Comparison of ENCODE assay signal across 8 cellular contexts in the genomic region with DNA sequence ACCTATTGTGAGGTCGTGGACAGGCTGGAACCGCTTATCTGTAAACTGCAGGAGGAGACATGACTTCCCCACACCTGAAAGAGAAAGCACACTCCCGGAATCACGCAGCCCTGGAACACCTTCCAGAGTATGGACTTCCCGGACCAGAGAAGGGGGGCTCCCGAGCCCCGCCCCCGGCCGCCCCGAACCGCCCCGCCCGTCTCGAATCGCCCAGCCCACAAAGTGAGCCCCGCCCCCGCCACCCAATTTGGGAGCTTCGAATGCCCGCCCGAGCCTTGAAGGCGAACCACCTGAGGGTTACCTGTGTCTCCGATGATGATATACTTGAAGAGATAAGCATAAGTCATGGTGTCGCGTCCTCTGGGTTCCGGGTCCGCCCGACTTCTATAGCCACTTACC. TPM values are rescaled to one million over a fixed set of nuclear protein-coding genes. Genes with fewer than 3 reads are reported as not detected.
A peak's percentile ranks its signal among the peaks of the same experiment; 100 is the strongest.
DNase-seq lines count a peak whose midpoint lies in the region; ATAC-seq and TF ChIP-seq lines count a peak whose summit lies in the region.

No MANE protein-coding gene starts in this region.

- H3K27me3 ChIP-seq in mammary epithelial cell (ENCODE audit: insufficient read depth, low read length) (no peaks in the 10 kb centered on the region), layer of hippocampus (ENCODE audit: control insufficient read depth, insufficient read depth, low read length) (no peaks in the 10 kb centered on the region)

- H3K36me3 ChIP-seq in mammary epithelial cell (ENCODE audit: insufficient read depth, low read length) = peaks cover 2% of the 10 kb centered on the region

- DNase-seq in NCI-H345 (lab: John Stamatoyannopoulos, UW) = peak; percentile 92
- DNase-seq in NCI-H345 treated with DMSO at 0.1 percent for 48 hours (lab: John Stamatoyannopoulos, UW; ENCODE audit: unreplicated experiment) = no peak
- DNase-seq in T follicular helper cell (ENCODE audit: low read depth) = peak; percentile 84
- DNase-seq in mammary epithelial cell = peak; percentile 87
- DNase-seq in stimulated activated CD4-positive, alpha-beta T cell treated with anti-CD3 and anti-CD28 coated beads, Interleukin-4, amount 100 ng/mL, for 1 hour = peak; percentile 83

- dilution Hi-C loops in mammary epithelial cell (cut with HindIII; ENCODE audit: low sequenced_read_pairs) = no loop called here

- BruUV-seq in mammary epithelial cell (replicated peaks; lab: Mats Ljungman, UMichigan) = no TSS peak

- peaks cover 49% of the 10 kb centered on the region for H3K79me2 ChIP-seq in mammary epithelial cell (ENCODE audit: insufficient read depth, low read length)

- peak overlapping the region; percentile 84 for H3K4me2 ChIP-seq in mammary epithelial cell (ENCODE audit: insufficient read depth, low read depth, low read length)

- peak overlapping the region; percentile 83 for H3K27ac ChIP-seq in mammary epithelial cell (ENCODE audit: insufficient read depth, low read depth, low read length)
- peak overlapping the region; percentile 89 for H3K27ac ChIP-seq in layer of hippocampus (ENCODE audit: low read depth, low read length)

- H3K4me3 ChIP-seq in mammary epithelial cell (replicated peaks in 1 of 3; ENCODE audit: insufficient read depth in 1 of 3, low read depth in 2 of 3, low read length in 3 of 3) = peak overlapping the region; percentile 74 to 86 (median 77)

- no CpG with 5 or more reads among the region's 27 CpGs for WGBS in mammary epithelial cell (ENCODE audit: low coverage, missing lambda C conversion rate)

- H3K4me1 ChIP-seq in mammary epithelial cell (ENCODE audit: insufficient read depth, low read length) = peaks cover 5% of the 10 kb centered on the region

- ATAC-seq in HG03095 (IDR thresholded peaks at IDR 0.05; ENCODE audit: unreplicated experiment) = peak; percentile 27
- ATAC-seq in GM21576 (IDR thresholded peaks at IDR 0.05; ENCODE audit: unreplicated experiment) = no peak

- in situ Hi-C loops in mammary epithelial cell (cut with MboI; ENCODE audit: low sequenced_read_pairs in 2 of 2) = no loop called here

- TF ChIP-seq CTCF in mammary epithelial cell (conservative IDR thresholded peaks at IDR 0.05 in 1 of 2, IDR thresholded peaks at IDR 0.05 in 1 of 2; ENCODE audit: extremely low read depth in 1 of 2, insufficient read depth in 1 of 2, low read depth in 1 of 2, low read length in 2 of 2) = no peak

- H3K9ac ChIP-seq in mammary epithelial cell (ENCODE audit: insufficient read depth, low read length) = peak overlapping the region; percentile 90

- H4K20me1 ChIP-seq in mammary epithelial cell (ENCODE audit: insufficient read depth, low read length) = no peaks in the 10 kb centered on the region

- peak overlapping the region; percentile 87 for H2AFZ ChIP-seq in mammary epithelial cell (ENCODE audit: low read depth, low read length)

- H3K9me3 ChIP-seq in mammary epithelial cell (replicated peaks; ENCODE audit: insufficient read depth, low read length) = no peaks in the 10 kb centered on the region

- CTCF ChIA-PET in mammary epithelial cell (lab: Charles Lee; ENCODE audit: low non-redundant PET) = interaction anchor here (0.6 to 1.0 kb wide), 3 partner anchors 21 to 34 kb away, joined by 3 to 5 read pairs (median 3); a partner anchor contains a TSS

- intact Hi-C loops in mammary epithelial cell (cut with micrococcal nuclease) = loop anchor here (1.0 to 5.0 kb wide), 4 partner anchors 20 to 94 kb away; a partner anchor contains a TSS

RNA-seq across cellular contexts. Expression of a gene that starts 0.2 kb away (rescaled TPM):
- 10 to 100 TPM; 17.6 to 21.8 TPM for total RNA-seq in mammary epithelial cell
- 8.0 TPM for polyA plus RNA-seq in mammary epithelial cell
- polyA minus RNA-seq in mammary epithelial cell = 7.1 TPM

RNA-seq across cellular contexts. Expression of a gene that starts 0.5 kb away (rescaled TPM):
- total RNA-seq in mammary epithelial cell = 10 to 100 TPM; 37.7 to 75.8 TPM
- 82.6 TPM for polyA plus RNA-seq in mammary epithelial cell
- polyA minus RNA-seq in mammary epithelial cell = 30.0 TPM

RNA-seq across cellular contexts. Expression of a gene that starts 20.6 kb away (rescaled TPM):
- total RNA-seq in mammary epithelial cell = 10 to 100 TPM; 69.2 to 76.0 TPM
- polyA plus RNA-seq in mammary epithelial cell = 15.7 TPM
- polyA minus RNA-seq in mammary epithelial cell = 330 TPM

RNA-seq across cellular contexts. Expression of a gene that starts 34.6 kb away (rescaled TPM):
- 10 to 100 TPM; 40.3 to 43.3 TPM for total RNA-seq in mammary epithelial cell
- polyA plus RNA-seq in mammary epithelial cell = 69.3 TPM
- 59.5 TPM for polyA minus RNA-seq in mammary epithelial cell

RNA-seq across cellular contexts. Expression of a gene that starts 49.6 kb away (rescaled TPM):
- 1 to 10 TPM; 3.2 to 3.3 TPM for total RNA-seq in mammary epithelial cell
- 2.1 TPM for polyA plus RNA-seq in mammary epithelial cell
- 9.1 TPM for polyA minus RNA-seq in mammary epithelial cell
